In genomic region chr7:114086906-114087651, GRCh38 we compare ENCODE assay signal across 8 cellular contexts.
A peak's percentile ranks its signal among the peaks of the same experiment; 100 is the strongest.
DNase-seq lines count a peak whose midpoint lies in the region; ATAC-seq and TF ChIP-seq lines count a peak whose summit lies in the region.

No MANE protein-coding gene starts in this region.

- no peak for TF ChIP-seq CTCF in Caco-2 (IDR thresholded peaks at IDR 0.05; ENCODE audit: insufficient read depth in 1 of 2, low read depth in 1 of 2, low read length in 1 of 2, severe bottlenecking in 1 of 2, unreplicated experiment in 1 of 2)

- CTCF ChIA-PET in Caco-2 (lab: Charles Lee), result no interaction called here

- H3K27me3 ChIP-seq in Caco-2 (replicated peaks; ENCODE audit: control insufficient read depth, insufficient read depth, low read length) (peaks cover 13% of the 10 kb centered on the region), HUES6 (ENCODE audit: control insufficient read depth, insufficient read depth, low read length) (peaks cover 90% of the 10 kb centered on the region)

- H3K9ac ChIP-seq in HUES6 (ENCODE audit: low read length), result no peak overlapping the region

- H3K9me3 ChIP-seq in Caco-2 (no peaks in the 10 kb centered on the region), HUES6 (ENCODE audit: control insufficient read depth, insufficient read depth, low read depth, low read length) (no peaks in the 10 kb centered on the region)

- H3K4me1 Mint-ChIP-seq in Caco-2 (ENCODE audit: low read depth, unreplicated experiment), result peaks cover 6% of the 10 kb centered on the region
- H3K4me1 Mint-ChIP-seq in activated naive CD8-positive, alpha-beta T cell treated with anti-CD3 and anti-CD28 coated beads for 36 hours, result peaks cover 37% of the 10 kb centered on the region
- H3K4me1 Mint-ChIP-seq in stimulated activated effector memory CD8-positive, alpha-beta T cell treated with anti-CD3 and anti-CD28 coated beads, Interleukin-12 subunit alpha, Interleukin-12 subunit beta, amount 100 ng/mL, for 72 hours, result peaks cover 40% of the 10 kb centered on the region

- DNase-seq in Caco-2 (no peak), iPS-NIHi11 (ENCODE audit: low spot score) (peak; percentile 11), pons (ENCODE audit: low spot score) (no peak)
- no peak for DNase-seq in activated naive CD8-positive, alpha-beta T cell treated with anti-CD3 and anti-CD28 coated beads for 36 hours
- DNase-seq in stimulated activated effector memory CD8-positive, alpha-beta T cell treated with anti-CD3 and anti-CD28 coated beads, Interleukin-12 subunit alpha, Interleukin-12 subunit beta, amount 100 ng/mL, for 72 hours (ENCODE audit: low spot score in 2 of 2), result no peak

- H3K27me3 Mint-ChIP-seq in Caco-2 (ENCODE audit: insufficient read depth, unreplicated experiment), result peaks cover 35% of the 10 kb centered on the region
- peaks cover 68% of the 10 kb centered on the region for H3K27me3 Mint-ChIP-seq in activated naive CD8-positive, alpha-beta T cell treated with anti-CD3 and anti-CD28 coated beads for 36 hours

- H3K36me3 ChIP-seq in Caco-2 (ENCODE audit: control insufficient read depth, insufficient read depth, low read length) (no peaks in the 10 kb centered on the region), HUES6 (ENCODE audit: control insufficient read depth, insufficient read depth, low read length) (no peaks in the 10 kb centered on the region)

- BruUV-seq in Caco-2 (replicated peaks; lab: Mats Ljungman, UMichigan), result no TSS peak

- H3K27ac Mint-ChIP-seq in Caco-2 (ENCODE audit: unreplicated experiment), result no peak overlapping the region
- no peak overlapping the region for H3K27ac Mint-ChIP-seq in activated naive CD8-positive, alpha-beta T cell treated with anti-CD3 and anti-CD28 coated beads for 36 hours
- H3K27ac Mint-ChIP-seq in stimulated activated effector memory CD8-positive, alpha-beta T cell treated with anti-CD3 and anti-CD28 coated beads, Interleukin-12 subunit alpha, Interleukin-12 subunit beta, amount 100 ng/mL, for 72 hours, result no peak overlapping the region

- no peak for ATAC-seq in stimulated activated effector memory CD8-positive, alpha-beta T cell treated with anti-CD3 and anti-CD28 coated beads, Interleukin-12 subunit alpha, Interleukin-12 subunit beta, amount 100 ng/mL, for 72 hours
- ATAC-seq in HG03196 (IDR thresholded peaks at IDR 0.05; ENCODE audit: unreplicated experiment), result no peak
- no peak for ATAC-seq in HG03280 (IDR thresholded peaks at IDR 0.05; ENCODE audit: unreplicated experiment)

- H3K27ac ChIP-seq in HUES6 (ENCODE audit: low read depth, low read length), result no peak overlapping the region

- H3K9me3 Mint-ChIP-seq in Caco-2 (ENCODE audit: unreplicated experiment), result no peaks in the 10 kb centered on the region
- H3K9me3 Mint-ChIP-seq in activated naive CD8-positive, alpha-beta T cell treated with anti-CD3 and anti-CD28 coated beads for 36 hours, result no peaks in the 10 kb centered on the region
- H3K9me3 Mint-ChIP-seq in stimulated activated effector memory CD8-positive, alpha-beta T cell treated with anti-CD3 and anti-CD28 coated beads, Interleukin-12 subunit alpha, Interleukin-12 subunit beta, amount 100 ng/mL, for 72 hours, result no peaks in the 10 kb centered on the region

- no peak overlapping the region; the same call in 1 of the 2 replicates for H3K4me3 ChIP-seq in Caco-2 (ENCODE audit: low read depth, low read length)
- peak overlapping the region; percentile 87 for H3K4me3 ChIP-seq in HUES6 (ENCODE audit: low read depth, low read length)

- intact Hi-C loops in Caco-2 (cut with micrococcal nuclease; ENCODE audit: unreplicated experiment), result loop anchor here (1.0 to 10.0 kb wide), 2 partner anchors 130 to 1768 kb away; no protein-coding TSS in a partner anchor

- H3K36me3 Mint-ChIP-seq in Caco-2 (ENCODE audit: insufficient read depth, unreplicated experiment), result no peaks in the 10 kb centered on the region
- no peaks in the 10 kb centered on the region for H3K36me3 Mint-ChIP-seq in activated naive CD8-positive, alpha-beta T cell treated with anti-CD3 and anti-CD28 coated beads for 36 hours
- peaks cover 4% of the 10 kb centered on the region for H3K36me3 Mint-ChIP-seq in stimulated activated effector memory CD8-positive, alpha-beta T cell treated with anti-CD3 and anti-CD28 coated beads, Interleukin-12 subunit alpha, Interleukin-12 subunit beta, amount 100 ng/mL, for 72 hours

- H3K4me3 Mint-ChIP-seq in Caco-2 (ENCODE audit: unreplicated experiment), result peak overlapping the region; percentile 78
- peak overlapping the region; percentile 56 for H3K4me3 Mint-ChIP-seq in activated naive CD8-positive, alpha-beta T cell treated with anti-CD3 and anti-CD28 coated beads for 36 hours
- peak overlapping the region; percentile 82 for H3K4me3 Mint-ChIP-seq in stimulated activated effector memory CD8-positive, alpha-beta T cell treated with anti-CD3 and anti-CD28 coated beads, Interleukin-12 subunit alpha, Interleukin-12 subunit beta, amount 100 ng/mL, for 72 hours

- POLR2A ChIA-PET in Caco-2 (lab: Charles Lee), result no interaction called here

- H3K4me1 ChIP-seq in Caco-2 (peaks cover 5% of the 10 kb centered on the region; the same call in 1 of the 2 replicates), HUES6 (ENCODE audit: control insufficient read depth, insufficient read depth, low read length) (peaks cover 15% of the 10 kb centered on the region; the same call in 1 of the 2 replicates)
